In genomic region chr18:59325965-59326364, GRCh38 we compare ENCODE assay signal across 26 cellular contexts. TPM values are rescaled to one million over a fixed set of nuclear protein-coding genes. Genes with fewer than 3 reads are reported as not detected.
A peak's percentile ranks its signal among the peaks of the same experiment; 100 is the strongest.
DNase-seq lines count a peak whose midpoint lies in the region; ATAC-seq, FAIRE-seq and TF ChIP-seq lines count a peak whose summit lies in the region.
"Had no signal": no experiment of that assay in that cellular context is flagged by ENCODE, and none has a peak within 500 bp of the region (broad histone marks: within the 10 kb centered on the region; RNA-seq: fewer than 3 reads in every experiment).

No MANE protein-coding gene starts in this region.

- in situ Hi-C loops in HepG2 (cut with HindIII; ENCODE audit: extremely low pct_ligation_motif_present, low pct_unique_long_range_greater_than_20kb) = no loop called here

- H3K27ac ChIP-seq in HepG2 (ENCODE audit: extremely low read length, insufficient read depth, low read length) = no peak overlapping the region
- H3K27ac ChIP-seq in right lobe of liver = no peak overlapping the region
- H3K27ac ChIP-seq: A549; BLaER1 treated with 17β-estradiol and CSF1 and Interleukin-3, amounts not matched to agents 10 nM and 100 nM had no signal

- BruUV-seq in HepG2 (replicated peaks; lab: Mats Ljungman, UMichigan) = no TSS peak

- no peaks in the 10 kb centered on the region for H3K4me1 Mint-ChIP-seq in nephron progenitor cell
- no peaks in the 10 kb centered on the region for H3K4me1 Mint-ChIP-seq in progenitor cell of endocrine pancreas (ENCODE audit: low read depth)
- H3K4me1 Mint-ChIP-seq: CD14-positive monocyte; CD8-positive, alpha-beta memory T cell had no signal

- H3K9ac ChIP-seq in HepG2 (ENCODE audit: insufficient read depth, low read depth, low read length) = no peak overlapping the region
- H3K9ac ChIP-seq: BLaER1 treated with 17β-estradiol and CSF1 and Interleukin-3, amounts not matched to agents 10 nM and 100 nM had no signal

- FAIRE-seq in HepG2 (lab: Jason Lieb, UNC) = no peak
- FAIRE-seq in GM19239 (lab: Jason Lieb, UNC) = no peak
- FAIRE-seq: A549, G401.6, GM12892 had no signal

- TF ChIP-seq CTCF in HepG2 (CRISPR knock-in tag; IDR thresholded peaks at IDR 0.05) (no peak), right lobe of liver (IDR thresholded peaks at IDR 0.05) (no peak), nephron progenitor cell (IDR thresholded peaks at IDR 0.05) (no peak), progenitor cell of endocrine pancreas (IDR thresholded peaks at IDR 0.05; ENCODE audit: unreplicated experiment) (no peak)

- no peak for TF ChIP-seq EP300 in HepG2 (IDR thresholded peaks at IDR 0.05; ENCODE audit: low read depth in 2 of 2, low read length in 2 of 2)
- no peak for TF ChIP-seq EP300 in HepG2 (CRISPR knock-in tag; IDR thresholded peaks at IDR 0.05; ENCODE audit: borderline replicate concordance)

- no peak overlapping the region for H3K4me3 ChIP-seq in HepG2 (replicated peaks in 1 of 3; ENCODE audit: insufficient read depth in 1 of 3, low read depth in 2 of 3, low read length in 3 of 3)
- H3K4me3 ChIP-seq in right lobe of liver = no peak overlapping the region
- H3K4me3 ChIP-seq: A549; BLaER1 treated with 17β-estradiol and CSF1 and Interleukin-3, amounts not matched to agents 10 nM and 100 nM had no signal

- H3K36me3 ChIP-seq in HepG2 (replicated peaks in 1 of 2; ENCODE audit: control insufficient read depth in 1 of 2, insufficient read depth in 2 of 2, low read length in 2 of 2) (peaks cover 4 to 25% of the 10 kb centered on the region in 2 experiments), right lobe of liver (peaks cover 0 to 44% (median 16%) of the 10 kb centered on the region in 4 donors)
- H3K36me3 ChIP-seq: BE2C had no signal

- POLR2A ChIA-PET in HepG2 (lab: Yijun Ruan, JAX) = interaction anchor here (1.3 to 2.3 kb wide), 2 partner anchors 29 to 33 kb away, joined by 3 to 6 read pairs; partner anchors contain the start of gene LMAN1

- no peak overlapping the region for H2AFZ ChIP-seq in HepG2 (ENCODE audit: low read length)

- WGBS in HepG2 (ENCODE audit: low lambda C conversion rate) = 96% methylated on average over 1 of the region's 1 CpG
- WGBS in right lobe of liver (ENCODE audit: insufficient coverage, low coverage, low lambda C conversion rate, missing lambda C conversion rate) = 88% methylated on average over 1 of the region's 1 CpG

- no peak for TF ChIP-seq RAD21 in HepG2 (CRISPR knock-in tag; IDR thresholded peaks at IDR 0.05)

- H3K9me3 Mint-ChIP-seq in nephron progenitor cell (no peaks in the 10 kb centered on the region), progenitor cell of endocrine pancreas (ENCODE audit: low read depth) (no peaks in the 10 kb centered on the region)
- H3K9me3 Mint-ChIP-seq: CD4-positive, alpha-beta T cell; CD8-positive, alpha-beta memory T cell; HFFc6 had no signal

- H3K36me3 Mint-ChIP-seq in nephron progenitor cell (ENCODE audit: low read depth) (peaks cover 36% of the 10 kb centered on the region), progenitor cell of endocrine pancreas (ENCODE audit: insufficient read depth) (peaks cover 20% of the 10 kb centered on the region)

- H3K79me2 ChIP-seq in HepG2 (ENCODE audit: insufficient read depth, low read length) = no peaks in the 10 kb centered on the region

- ATAC-seq in HepG2 (no peak), right lobe of liver (no peak), GM21717 (IDR thresholded peaks at IDR 0.05; ENCODE audit: unreplicated experiment) (no peak)
- ATAC-seq: A549, HCT116 had no signal

- DNase-seq in HepG2 (ENCODE audit: low spot score) = no peak
- no peak for DNase-seq in right lobe of liver
- peak; percentile 8 for DNase-seq in OCI-M1 (lab: John Stamatoyannopoulos, UW)
- DNase-seq in nephron progenitor cell = no peak
- no peak for DNase-seq in progenitor cell of endocrine pancreas (ENCODE audit: low spot score, unreplicated experiment)
- no peak for DNase-seq in GM19239 (ENCODE audit: insufficient read length, low spot score)
- no peak for DNase-seq in NCI-H1694 (lab: John Stamatoyannopoulos, UW)
- DNase-seq: 8988T; ACHN; AML-193; BE2C; CD4-positive, alpha-beta T cell; CD8-positive, alpha-beta memory T cell; COR-L47; DMS153; DND-41; GOT3; H7; HFFc6 had no signal

- H3K9me3 ChIP-seq in HepG2 (ENCODE audit: low read length) (no peaks in the 10 kb centered on the region), right lobe of liver (no peaks in the 10 kb centered on the region)
- H3K9me3 ChIP-seq: A549; BE2C; BLaER1 treated with 17β-estradiol and CSF1 and Interleukin-3, amounts not matched to agents 10 nM and 100 nM had no signal

- no peak overlapping the region for H3K4me3 Mint-ChIP-seq in nephron progenitor cell
- no peak overlapping the region for H3K4me3 Mint-ChIP-seq in progenitor cell of endocrine pancreas (ENCODE audit: low read depth)
- H3K4me3 Mint-ChIP-seq: CD14-positive monocyte; CD4-positive, alpha-beta T cell; CD8-positive, alpha-beta memory T cell; HFFc6 had no signal

- H3K27me3 Mint-ChIP-seq in nephron progenitor cell (ENCODE audit: low read depth, poor library complexity) (no peaks in the 10 kb centered on the region), progenitor cell of endocrine pancreas (no peaks in the 10 kb centered on the region)

- peak overlapping the region; percentile 10 for H3K27ac Mint-ChIP-seq in nephron progenitor cell
- H3K27ac Mint-ChIP-seq in progenitor cell of endocrine pancreas = peak overlapping the region; percentile 9
- H3K27ac Mint-ChIP-seq: CD14-positive monocyte; CD4-positive, alpha-beta T cell; CD8-positive, alpha-beta memory T cell; HFFc6 had no signal

- no peak for TF ChIP-seq POLR2A in HepG2 (IDR thresholded peaks at IDR 0.05; ENCODE audit: insufficient read depth in 1 of 2, low read depth in 2 of 2, low read length in 2 of 2)
- TF ChIP-seq POLR2A in right lobe of liver (IDR thresholded peaks at IDR 0.05) = no peak

- H3K27me3 ChIP-seq in HepG2 (ENCODE audit: control insufficient read depth in 1 of 2, insufficient read depth in 2 of 2, low read length in 2 of 2) = no peaks in the 10 kb centered on the region
- H3K27me3 ChIP-seq in right lobe of liver = no peaks in the 10 kb centered on the region
- H3K27me3 ChIP-seq: BE2C; BLaER1 treated with 17β-estradiol and CSF1 and Interleukin-3, amounts not matched to agents 10 nM and 100 nM had no signal

- no peak overlapping the region for H3K4me2 ChIP-seq in HepG2 (ENCODE audit: low read depth, low read length)
- H3K4me2 ChIP-seq: A549; BLaER1 treated with 17β-estradiol and CSF1 and Interleukin-3, amounts not matched to agents 10 nM and 100 nM had no signal

- intact Hi-C loops in HepG2 (cut with micrococcal nuclease; ENCODE audit: unreplicated experiment) = no loop called here
- intact Hi-C loops in right lobe of liver (cut with DNase I) = no loop called here

- H4K20me1 ChIP-seq in HepG2 (ENCODE audit: insufficient read depth, low read length) = 0 out of 2 replicates have a peak, but pooled peaks cover 4% of the 10 kb centered on the region

- CTCF ChIA-PET in HepG2 (lab: Yijun Ruan, JAX; ENCODE audit: low intra/inter-chr PET ratio, low total read pairs) = no interaction called here

- H3K4me1 ChIP-seq in HepG2 (ENCODE audit: insufficient read depth, low read length) (no peaks in the 10 kb centered on the region), right lobe of liver (no peaks in the 10 kb centered on the region)
- H3K4me1 ChIP-seq: A549; BE2C; BLaER1 treated with 17β-estradiol and CSF1 and Interleukin-3, amounts not matched to agents 10 nM and 100 nM had no signal

RNA-seq across cellular contexts. Expression of gene CPLX4, which starts 7.5 kb away (rescaled TPM):
- not detected in 2 replicates for total RNA-seq in HepG2 (2016; rRNA removed; fragmentation: Illumina TruSeq; extraction: Trizol)
- not detected in 2 replicates for total RNA-seq in HepG2 (2016; cell fraction: cytosol; rRNA removed; fragmentation: Illumina TruSeq; extraction: Trizol; ENCODE audit: low read depth)
- not detected in 2 replicates for total RNA-seq in HepG2 (2016; cell fraction: insoluble cytoplasmic fraction; rRNA removed; fragmentation: Illumina TruSeq; extraction: Trizol)
- not detected in 2 replicates for total RNA-seq in HepG2 (2016; cell fraction: membrane; rRNA removed; fragmentation: Illumina TruSeq; extraction: Trizol)
- not detected in 2 replicates for total RNA-seq in HepG2 (2016; cell fraction: nucleus; rRNA removed; fragmentation: Illumina TruSeq; extraction: Trizol)
- not detected in 2 replicates for polyA plus RNA-seq in HepG2 (2011; rRNA removed)
- polyA plus RNA-seq in HepG2 (2011; cell fraction: cytosol; rRNA removed) = not detected in 2 replicates
- not detected in 2 replicates for polyA plus RNA-seq in HepG2 (2011; cell fraction: nucleus; rRNA removed)
- polyA plus RNA-seq in HepG2 (2012) = 0.08 TPM in 1 of 2 replicates, not detected in the other
- polyA plus RNA-seq in HepG2 (2016; cell fraction: cytosol; fragmentation: Illumina TruSeq; extraction: Trizol; ENCODE audit: low read depth) = not detected in 2 replicates
- polyA plus RNA-seq in HepG2 (2016; cell fraction: insoluble cytoplasmic fraction; fragmentation: Illumina TruSeq; extraction: Trizol; ENCODE audit: low read depth) = not detected in 2 replicates
- polyA plus RNA-seq in HepG2 (2016; cell fraction: membrane; fragmentation: Illumina TruSeq; extraction: Trizol; ENCODE audit: low read depth) = not detected in 2 replicates
- polyA plus RNA-seq in HepG2 (2016; cell fraction: nucleus; fragmentation: Illumina TruSeq; extraction: Trizol; ENCODE audit: insufficient read depth, low read depth) = not detected in 2 replicates
- polyA minus RNA-seq in HepG2 (2011; rRNA and poly(A)+ RNA removed; ENCODE audit: low replicate concordance) = not detected in 2 replicates
- not detected in 2 replicates for polyA minus RNA-seq in HepG2 (2011; cell fraction: cytosol; rRNA and poly(A)+ RNA removed)
- polyA minus RNA-seq in HepG2 (2011; cell fraction: nucleus; rRNA and poly(A)+ RNA removed) = not detected in 2 replicates
- under 1 TPM in 1 of 6 experiments, not detected in 5; 0.10 TPM for total RNA-seq in right lobe of liver
- not detected in 2 replicates for total RNA-seq in progenitor cell of endocrine pancreas
- total RNA-seq: CD4-positive, alpha-beta T cell; CD8-positive, alpha-beta memory T cell; H7; HFFc6 had no signal
- polyA plus RNA-seq: A549; CD14-positive monocyte; CD8-positive, alpha-beta memory T cell had no signal

RNA-seq across cellular contexts. Expression of gene LMAN1, which starts 33.1 kb away (rescaled TPM):
- total RNA-seq in HepG2 (2016; rRNA removed; fragmentation: Illumina TruSeq; extraction: Trizol) = 79.1 and 131 TPM in 2 replicates
- total RNA-seq in HepG2 (2016; cell fraction: cytosol; rRNA removed; fragmentation: Illumina TruSeq; extraction: Trizol; ENCODE audit: low read depth) = 8.9 and 10.1 TPM in 2 replicates
- 73.2 and 133 TPM in 2 replicates for total RNA-seq in HepG2 (2016; cell fraction: insoluble cytoplasmic fraction; rRNA removed; fragmentation: Illumina TruSeq; extraction: Trizol)
- total RNA-seq in HepG2 (2016; cell fraction: membrane; rRNA removed; fragmentation: Illumina TruSeq; extraction: Trizol) = 25.0 and 32.8 TPM in 2 replicates
- 193 and 214 TPM in 2 replicates for total RNA-seq in HepG2 (2016; cell fraction: nucleus; rRNA removed; fragmentation: Illumina TruSeq; extraction: Trizol)
- 88.3 and 127 TPM in 2 replicates for polyA plus RNA-seq in HepG2 (2011; rRNA removed)
- 86.7 and 99.4 TPM in 2 replicates for polyA plus RNA-seq in HepG2 (2011; cell fraction: cytosol; rRNA removed)
- 46.5 and 52.3 TPM in 2 replicates for polyA plus RNA-seq in HepG2 (2011; cell fraction: nucleus; rRNA removed)
- polyA plus RNA-seq in HepG2 (2012) = 118 and 152 TPM in 2 replicates
- 3.9 and 4.3 TPM in 2 replicates for polyA plus RNA-seq in HepG2 (2016; cell fraction: cytosol; fragmentation: Illumina TruSeq; extraction: Trizol; ENCODE audit: low read depth)
- polyA plus RNA-seq in HepG2 (2016; cell fraction: insoluble cytoplasmic fraction; fragmentation: Illumina TruSeq; extraction: Trizol; ENCODE audit: low read depth) = 55.3 and 62.3 TPM in 2 replicates
- polyA plus RNA-seq in HepG2 (2016; cell fraction: membrane; fragmentation: Illumina TruSeq; extraction: Trizol; ENCODE audit: low read depth) = 10.9 and 14.2 TPM in 2 replicates
- polyA plus RNA-seq in HepG2 (2016; cell fraction: nucleus; fragmentation: Illumina TruSeq; extraction: Trizol; ENCODE audit: insufficient read depth, low read depth) = 172 and 173 TPM in 2 replicates
- 37.2 and 147 TPM in 2 replicates for polyA minus RNA-seq in HepG2 (2011; rRNA and poly(A)+ RNA removed; ENCODE audit: low replicate concordance)
- polyA minus RNA-seq in HepG2 (2011; cell fraction: cytosol; rRNA and poly(A)+ RNA removed) = 193 and 200 TPM in 2 replicates
- 204 and 223 TPM in 2 replicates for polyA minus RNA-seq in HepG2 (2011; cell fraction: nucleus; rRNA and poly(A)+ RNA removed)
- total RNA-seq in right lobe of liver = 100 to 1,000 TPM in 4 of 6 experiments, 10 to 100 TPM in 2; 67.8 to 136 (median 108) TPM
- total RNA-seq in progenitor cell of endocrine pancreas = 78.2 and 79.2 TPM in 2 replicates

RNA-seq across cellular contexts. Expression of gene RAX, which starts 52.7 kb away (rescaled TPM):
- not detected in 2 replicates for total RNA-seq in HepG2 (2016; rRNA removed; fragmentation: Illumina TruSeq; extraction: Trizol)
- total RNA-seq in HepG2 (2016; cell fraction: cytosol; rRNA removed; fragmentation: Illumina TruSeq; extraction: Trizol; ENCODE audit: low read depth) = not detected in 2 replicates
- total RNA-seq in HepG2 (2016; cell fraction: insoluble cytoplasmic fraction; rRNA removed; fragmentation: Illumina TruSeq; extraction: Trizol) = not detected in 2 replicates
- total RNA-seq in HepG2 (2016; cell fraction: membrane; rRNA removed; fragmentation: Illumina TruSeq; extraction: Trizol) = not detected in 2 replicates
- not detected in 2 replicates for total RNA-seq in HepG2 (2016; cell fraction: nucleus; rRNA removed; fragmentation: Illumina TruSeq; extraction: Trizol)
- not detected in 2 replicates for polyA plus RNA-seq in HepG2 (2011; rRNA removed)
- polyA plus RNA-seq in HepG2 (2011; cell fraction: cytosol; rRNA removed) = not detected in 2 replicates
- not detected in 2 replicates for polyA plus RNA-seq in HepG2 (2011; cell fraction: nucleus; rRNA removed)
- polyA plus RNA-seq in HepG2 (2012) = not detected in 2 replicates
- not detected in 2 replicates for polyA plus RNA-seq in HepG2 (2016; cell fraction: cytosol; fragmentation: Illumina TruSeq; extraction: Trizol; ENCODE audit: low read depth)
- not detected in 2 replicates for polyA plus RNA-seq in HepG2 (2016; cell fraction: insoluble cytoplasmic fraction; fragmentation: Illumina TruSeq; extraction: Trizol; ENCODE audit: low read depth)
- not detected in 2 replicates for polyA plus RNA-seq in HepG2 (2016; cell fraction: membrane; fragmentation: Illumina TruSeq; extraction: Trizol; ENCODE audit: low read depth)
- polyA plus RNA-seq in HepG2 (2016; cell fraction: nucleus; fragmentation: Illumina TruSeq; extraction: Trizol; ENCODE audit: insufficient read depth, low read depth) = not detected in 2 replicates
- not detected in 2 replicates for polyA minus RNA-seq in HepG2 (2011; rRNA and poly(A)+ RNA removed; ENCODE audit: low replicate concordance)
- polyA minus RNA-seq in HepG2 (2011; cell fraction: cytosol; rRNA and poly(A)+ RNA removed) = not detected in 2 replicates
- not detected in 2 replicates for polyA minus RNA-seq in HepG2 (2011; cell fraction: nucleus; rRNA and poly(A)+ RNA removed)
- total RNA-seq in right lobe of liver = not detected
- not detected in 2 replicates for total RNA-seq in progenitor cell of endocrine pancreas
- total RNA-seq: CD4-positive, alpha-beta T cell; CD8-positive, alpha-beta memory T cell; H7; HFFc6 had no signal
- polyA plus RNA-seq: A549; CD14-positive monocyte; CD8-positive, alpha-beta memory T cell had no signal
